In genomic region chr16:57800213-57801097, GRCh38 we compare ENCODE assay signal across 1 cellular context.
TF ChIP-seq lines count a peak whose summit lies in the region.

No MANE protein-coding gene starts in this region.

TF ChIP-seq in K562, 482 proteins besides CTCF, POLR2A, EP300 and RAD21 (continued from another document and continues in another):
- no peak for TF ChIP-seq RERE (CRISPR knock-in tag; IDR thresholded peaks at IDR 0.05; ENCODE audit: borderline replicate concordance)
- no peak for TF ChIP-seq ARID3A (IDR thresholded peaks at IDR 0.05; ENCODE audit: borderline replicate concordance, low read depth, low read length)
- no peak for TF ChIP-seq GTF2E2 (tag; IDR thresholded peaks at IDR 0.05)
- no peak for TF ChIP-seq TFE3 (CRISPR knock-in tag; IDR thresholded peaks at IDR 0.05)
- no peak for TF ChIP-seq PRPF4 (IDR thresholded peaks at IDR 0.05; ENCODE audit: insufficient read depth, low read depth, low read length, poor library complexity, severe bottlenecking)
- TF ChIP-seq CAMTA2 (CRISPR knock-in tag; conservative IDR thresholded peaks at IDR 0.05), result no peak
- TF ChIP-seq EP400 (IDR thresholded peaks at IDR 0.05), result no peak
- no peak for TF ChIP-seq RBM17 (IDR thresholded peaks at IDR 0.05; ENCODE audit: borderline replicate concordance, low read depth, low read length)
- TF ChIP-seq RBBP5 (IDR thresholded peaks at IDR 0.05; ENCODE audit: borderline replicate concordance, insufficient read depth, low read length, poor library complexity, severe bottlenecking), result no peak
- no peak for TF ChIP-seq NFE2L1 (tag; IDR thresholded peaks at IDR 0.05; ENCODE audit: borderline replicate concordance, low read depth)
- TF ChIP-seq, protein P1, sequence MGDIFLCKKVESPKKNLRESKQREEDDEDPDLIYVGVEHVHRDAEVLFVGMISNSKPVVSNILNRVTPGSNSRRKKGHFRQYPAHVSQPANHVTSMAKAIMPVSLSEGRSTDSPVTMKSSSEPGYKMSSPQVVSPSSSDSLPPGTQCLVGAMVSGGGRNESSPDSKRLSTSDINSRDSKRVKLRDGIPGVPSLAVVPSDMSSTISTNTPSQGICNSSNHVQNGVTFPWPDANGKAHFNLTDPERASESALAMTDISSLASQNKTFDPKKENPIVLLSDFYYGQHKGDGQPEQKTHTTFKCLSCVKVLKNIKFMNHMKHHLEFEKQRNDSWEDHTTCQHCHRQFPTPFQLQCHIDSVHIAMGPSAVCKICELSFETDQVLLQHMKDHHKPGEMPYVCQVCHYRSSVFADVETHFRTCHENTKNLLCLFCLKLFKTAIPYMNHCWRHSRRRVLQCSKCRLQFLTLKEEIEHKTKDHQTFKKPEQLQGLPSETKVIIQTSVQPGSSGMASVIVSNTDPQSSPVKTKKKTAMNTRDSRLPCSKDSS (IDR thresholded peaks at IDR 0.05; ENCODE audit: low read depth, partially characterized antibody), result no peak
- TF ChIP-seq YBX1 (IDR thresholded peaks at IDR 0.05), result no peak
- TF ChIP-seq ZNF444 (CRISPR knock-in tag; IDR thresholded peaks at IDR 0.05), result no peak
- no peak for TF ChIP-seq E2F8 (IDR thresholded peaks at IDR 0.05; ENCODE audit: low read depth, partially characterized antibody)
- no peak for TF ChIP-seq SMC3 (conservative IDR thresholded peaks at IDR 0.05; ENCODE audit: insufficient read depth, low read depth, low read length)
- TF ChIP-seq, protein P2, sequence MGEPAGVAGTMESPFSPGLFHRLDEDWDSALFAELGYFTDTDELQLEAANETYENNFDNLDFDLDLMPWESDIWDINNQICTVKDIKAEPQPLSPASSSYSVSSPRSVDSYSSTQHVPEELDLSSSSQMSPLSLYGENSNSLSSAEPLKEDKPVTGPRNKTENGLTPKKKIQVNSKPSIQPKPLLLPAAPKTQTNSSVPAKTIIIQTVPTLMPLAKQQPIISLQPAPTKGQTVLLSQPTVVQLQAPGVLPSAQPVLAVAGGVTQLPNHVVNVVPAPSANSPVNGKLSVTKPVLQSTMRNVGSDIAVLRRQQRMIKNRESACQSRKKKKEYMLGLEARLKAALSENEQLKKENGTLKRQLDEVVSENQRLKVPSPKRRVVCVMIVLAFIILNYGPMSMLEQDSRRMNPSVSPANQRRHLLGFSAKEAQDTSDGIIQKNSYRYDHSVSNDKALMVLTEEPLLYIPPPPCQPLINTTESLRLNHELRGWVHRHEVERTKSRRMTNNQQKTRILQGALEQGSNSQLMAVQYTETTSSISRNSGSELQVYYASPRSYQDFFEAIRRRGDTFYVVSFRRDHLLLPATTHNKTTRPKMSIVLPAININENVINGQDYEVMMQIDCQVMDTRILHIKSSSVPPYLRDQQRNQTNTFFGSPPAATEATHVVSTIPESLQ (CRISPR knock-in tag; IDR thresholded peaks at IDR 0.05), result peak; percentile 84; the same call in 1 of the 2 replicates
- no peak for TF ChIP-seq RFX5 (IDR thresholded peaks at IDR 0.05; ENCODE audit: low read depth, low read length)
- TF ChIP-seq, protein P3, sequence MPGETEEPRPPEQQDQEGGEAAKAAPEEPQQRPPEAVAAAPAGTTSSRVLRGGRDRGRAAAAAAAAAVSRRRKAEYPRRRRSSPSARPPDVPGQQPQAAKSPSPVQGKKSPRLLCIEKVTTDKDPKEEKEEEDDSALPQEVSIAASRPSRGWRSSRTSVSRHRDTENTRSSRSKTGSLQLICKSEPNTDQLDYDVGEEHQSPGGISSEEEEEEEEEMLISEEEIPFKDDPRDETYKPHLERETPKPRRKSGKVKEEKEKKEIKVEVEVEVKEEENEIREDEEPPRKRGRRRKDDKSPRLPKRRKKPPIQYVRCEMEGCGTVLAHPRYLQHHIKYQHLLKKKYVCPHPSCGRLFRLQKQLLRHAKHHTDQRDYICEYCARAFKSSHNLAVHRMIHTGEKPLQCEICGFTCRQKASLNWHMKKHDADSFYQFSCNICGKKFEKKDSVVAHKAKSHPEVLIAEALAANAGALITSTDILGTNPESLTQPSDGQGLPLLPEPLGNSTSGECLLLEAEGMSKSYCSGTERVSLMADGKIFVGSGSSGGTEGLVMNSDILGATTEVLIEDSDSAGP (CRISPR knock-in tag; IDR thresholded peaks at IDR 0.05), result no peak
- TF ChIP-seq NFE2 (IDR thresholded peaks at IDR 0.05; ENCODE audit: low read depth), result no peak
- TF ChIP-seq BRF1 (IDR thresholded peaks at IDR 0.05; ENCODE audit: borderline replicate concordance, extremely low read depth, insufficient read length), result no peak
- 0 out of 2 replicates have a peak, but pooled peaks have one; percentile 47 for TF ChIP-seq MECOM (CRISPR knock-in tag; IDR thresholded peaks at IDR 0.05)
- no peak for TF ChIP-seq MCM3 (IDR thresholded peaks at IDR 0.05)
- TF ChIP-seq HSF4 (CRISPR knock-in tag; IDR thresholded peaks at IDR 0.05; ENCODE audit: borderline replicate concordance), result no peak
- TF ChIP-seq, protein P4, sequence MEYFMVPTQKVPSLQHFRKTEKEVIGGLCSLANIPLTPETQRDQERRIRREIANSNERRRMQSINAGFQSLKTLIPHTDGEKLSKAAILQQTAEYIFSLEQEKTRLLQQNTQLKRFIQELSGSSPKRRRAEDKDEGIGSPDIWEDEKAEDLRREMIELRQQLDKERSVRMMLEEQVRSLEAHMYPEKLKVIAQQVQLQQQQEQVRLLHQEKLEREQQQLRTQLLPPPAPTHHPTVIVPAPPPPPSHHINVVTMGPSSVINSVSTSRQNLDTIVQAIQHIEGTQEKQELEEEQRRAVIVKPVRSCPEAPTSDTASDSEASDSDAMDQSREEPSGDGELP (CRISPR knock-in tag; IDR thresholded peaks at IDR 0.05; ENCODE audit: borderline replicate concordance), result no peak
- no peak for TF ChIP-seq ASH1L (IDR thresholded peaks at IDR 0.05; ENCODE audit: borderline replicate concordance, low read depth, partially characterized antibody)
- TF ChIP-seq, protein P5, sequence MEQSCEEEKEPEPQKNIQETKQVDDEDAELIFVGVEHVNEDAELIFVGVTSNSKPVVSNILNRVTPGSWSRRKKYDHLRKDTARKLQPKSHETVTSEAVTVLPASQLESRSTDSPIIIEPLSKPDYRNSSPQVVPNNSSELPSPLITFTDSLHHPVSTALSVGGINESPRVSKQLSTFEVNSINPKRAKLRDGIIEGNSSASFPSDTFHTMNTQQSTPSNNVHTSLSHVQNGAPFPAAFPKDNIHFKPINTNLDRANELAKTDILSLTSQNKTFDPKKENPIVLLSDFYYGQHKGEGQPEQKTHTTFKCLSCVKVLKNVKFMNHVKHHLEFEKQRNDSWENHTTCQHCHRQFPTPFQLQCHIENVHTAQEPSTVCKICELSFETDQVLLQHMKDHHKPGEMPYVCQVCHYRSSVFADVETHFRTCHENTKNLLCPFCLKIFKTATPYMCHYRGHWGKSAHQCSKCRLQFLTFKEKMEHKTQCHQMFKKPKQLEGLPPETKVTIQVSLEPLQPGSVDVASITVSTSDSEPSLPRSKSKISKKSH (CRISPR knock-in tag; IDR thresholded peaks at IDR 0.05), result no peak
- TF ChIP-seq RNF2 (IDR thresholded peaks at IDR 0.05), result peak; percentile 62; the same call in 1 of the 2 replicates
- peak; percentile 74 for TF ChIP-seq TCF3 (CRISPR knock-in tag; IDR thresholded peaks at IDR 0.05)
- no peak for TF ChIP-seq COPS2 (conservative IDR thresholded peaks at IDR 0.05)
- no peak for TF ChIP-seq MCM2 (IDR thresholded peaks at IDR 0.05; ENCODE audit: low read depth)
- no peak for TF ChIP-seq IRF1 (CRISPR knock-in tag; IDR thresholded peaks at IDR 0.05; ENCODE audit: borderline replicate concordance)
- peak; percentile 56 for TF ChIP-seq MTA2 (IDR thresholded peaks at IDR 0.05; ENCODE audit: low read depth)
- TF ChIP-seq, protein P6, sequence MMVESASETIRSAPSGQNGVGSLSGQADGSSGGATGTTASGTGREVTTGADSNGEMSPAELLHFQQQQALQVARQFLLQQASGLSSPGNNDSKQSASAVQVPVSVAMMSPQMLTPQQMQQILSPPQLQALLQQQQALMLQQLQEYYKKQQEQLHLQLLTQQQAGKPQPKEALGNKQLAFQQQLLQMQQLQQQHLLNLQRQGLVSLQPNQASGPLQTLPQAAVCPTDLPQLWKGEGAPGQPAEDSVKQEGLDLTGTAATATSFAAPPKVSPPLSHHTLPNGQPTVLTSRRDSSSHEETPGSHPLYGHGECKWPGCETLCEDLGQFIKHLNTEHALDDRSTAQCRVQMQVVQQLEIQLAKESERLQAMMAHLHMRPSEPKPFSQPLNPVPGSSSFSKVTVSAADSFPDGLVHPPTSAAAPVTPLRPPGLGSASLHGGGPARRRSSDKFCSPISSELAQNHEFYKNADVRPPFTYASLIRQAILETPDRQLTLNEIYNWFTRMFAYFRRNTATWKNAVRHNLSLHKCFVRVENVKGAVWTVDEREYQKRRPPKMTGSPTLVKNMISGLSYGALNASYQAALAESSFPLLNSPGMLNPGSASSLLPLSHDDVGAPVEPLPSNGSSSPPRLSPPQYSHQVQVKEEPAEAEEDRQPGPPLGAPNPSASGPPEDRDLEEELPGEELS (CRISPR knock-in tag; IDR thresholded peaks at IDR 0.05; ENCODE audit: borderline replicate concordance), result no peak
